ENCODE assay signal across 21 cellular contexts in the genomic region with DNA sequence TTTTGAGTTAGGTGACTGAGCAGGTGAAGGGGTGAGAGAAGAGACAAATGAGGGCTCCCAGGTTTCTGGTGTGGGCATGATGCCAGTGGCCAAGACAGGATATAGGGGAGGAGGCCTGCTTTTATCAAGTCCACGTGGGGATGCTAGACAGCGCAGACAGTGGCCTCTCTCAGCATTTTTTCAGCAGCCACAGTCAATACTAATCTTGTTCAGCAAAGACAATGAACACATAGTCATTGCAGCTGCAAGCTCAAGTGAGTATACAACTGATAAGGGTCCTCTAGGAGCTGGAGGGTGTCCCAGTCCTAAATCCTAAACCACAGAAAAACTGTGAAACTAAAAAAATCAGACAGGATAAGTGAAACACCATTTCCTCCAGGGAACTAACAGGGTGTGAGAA. TPM values are rescaled to one million over a fixed set of nuclear protein-coding genes. Genes with fewer than 3 reads are reported as not detected.
DNase-seq lines count a peak whose midpoint lies in the region; ATAC-seq, FAIRE-seq and TF ChIP-seq lines count a peak whose summit lies in the region.
"Had no signal": no experiment of that assay in that cellular context is flagged by ENCODE, and none has a peak within 500 bp of the region (broad histone marks: within the 10 kb centered on the region; RNA-seq: fewer than 3 reads in every experiment).

No MANE protein-coding gene starts in this region.

- ATAC-seq in left ventricle myocardium superior: peak; percentile 34
- ATAC-seq in HG03196 (IDR thresholded peaks at IDR 0.05; ENCODE audit: unreplicated experiment): no peak
- ATAC-seq in GM19324 (IDR thresholded peaks at IDR 0.05; ENCODE audit: low FRiP score, unreplicated experiment): no peak
- ATAC-seq: gastroesophageal sphincter had no signal

- TF ChIP-seq CTCF in left ventricle myocardium inferior (IDR thresholded peaks at IDR 0.05; ENCODE audit: borderline replicate concordance): no peak
- no peak for TF ChIP-seq CTCF in fibroblast of the aortic adventitia (IDR thresholded peaks at IDR 0.05; ENCODE audit: insufficient read depth, low read length)
- TF ChIP-seq CTCF in kidney (IDR thresholded peaks at IDR 0.05; ENCODE audit: borderline replicate concordance, extremely low read depth, insufficient read depth): no peak

- H3K4me1 ChIP-seq in left ventricle myocardium inferior: peaks cover 25% of the 10 kb centered on the region
- H3K4me1 ChIP-seq in kidney (ENCODE audit: control insufficient read depth in 1 of 2, insufficient read depth in 1 of 2, low read depth in 1 of 2, low read length in 2 of 2): no peaks in the 10 kb centered on the region

- H3K36me3 ChIP-seq in left ventricle myocardium inferior (peaks cover 66% of the 10 kb centered on the region), kidney (ENCODE audit: control insufficient read depth in 1 of 2, insufficient read depth in 2 of 2, low read length in 2 of 2) (peaks cover 14 to 22% of the 10 kb centered on the region in 2 donors)

- DNase-seq in left ventricle myocardium superior: no peak
- no peak for DNase-seq in left ventricle myocardium inferior
- peak; percentile 50 for DNase-seq in RPMI7951 (ENCODE audit: low read depth)
- DNase-seq in fibroblast of the aortic adventitia (ENCODE audit: low read depth): peak; percentile 80
- peak; percentile 70 for DNase-seq in superior temporal gyrus (ENCODE audit: extremely low spot score)
- DNase-seq in kidney: no peak
- DNase-seq: activated CD4-positive, alpha-beta T cell treated with anti-CD3 and anti-CD28 coated beads, Interleukin-2, amount 10 ng/mL, durations not matched to agents 24 days and 14 days; activated effector memory CD4-positive, alpha-beta T cell treated with Interleukin-2 at 50 U/mL for 16 hours; central memory CD4-positive, alpha-beta T cell; DMS 273 treated with DMSO at 0.1 percent for 48 hours; GF-D8; GM23248; NCI-H187; NCI-H526 had no signal

- intact Hi-C loops in left ventricle myocardium superior (cut with micrococcal nuclease) (no loop called here), left ventricle myocardium inferior (cut with micrococcal nuclease) (no loop called here), kidney (cut with DNase I) (no loop called here)

- H3K27ac ChIP-seq in left ventricle myocardium inferior (replicated peaks) (no peak overlapping the region), kidney (ENCODE audit: low read depth in 2 of 2, low read length in 2 of 2) (no peak overlapping the region)
- H3K27ac ChIP-seq: dorsolateral prefrontal cortex, epithelial cell of prostate, gastroesophageal sphincter, GM23248, parathyroid adenoma had no signal

- H3K9ac ChIP-seq in kidney (ENCODE audit: low read length in 2 of 2): no peak overlapping the region
- H3K9ac ChIP-seq: GM23248, parathyroid adenoma had no signal

- FAIRE-seq in kidney (lab: Jason Lieb, UNC): no peak
- FAIRE-seq: TTC549 had no signal

- H3K9me3 ChIP-seq in left ventricle myocardium inferior (replicated peaks): no peaks in the 10 kb centered on the region
- H3K9me3 ChIP-seq in kidney (ENCODE audit: control insufficient read depth in 1 of 2, low read length in 2 of 2): no peaks in the 10 kb centered on the region
- H3K9me3 ChIP-seq: gastroesophageal sphincter had no signal

- H3K4me3 ChIP-seq in left ventricle myocardium inferior (no peak overlapping the region), fibroblast of the aortic adventitia (ENCODE audit: low read depth, low read length) (no peak overlapping the region), kidney (ENCODE audit: low read length in 2 of 2) (no peak overlapping the region)
- H3K4me3 ChIP-seq: dorsolateral prefrontal cortex, gastroesophageal sphincter, GM23248 had no signal

- no peaks in the 10 kb centered on the region for H3K27me3 ChIP-seq in left ventricle myocardium inferior (ENCODE audit: low read depth)
- H3K27me3 ChIP-seq: dorsolateral prefrontal cortex, gastroesophageal sphincter had no signal

RNA-seq across cellular contexts. Expression of gene UQCC1, which starts 48.6 kb away (rescaled TPM):
- total RNA-seq in left ventricle myocardium superior (153 TPM), left ventricle myocardium inferior (145 TPM), fibroblast of the aortic adventitia (ENCODE audit: low replicate concordance) (24.4 and 26.9 TPM in 2 replicates), kidney (50.3 TPM)
- total RNA-seq in RPMI7951 (2014; rRNA removed; shearing (Covaris generic)): 36.5 and 42.9 TPM in 2 replicates
- polyA plus RNA-seq in kidney (ENCODE audit: insufficient read depth, low read depth, low replicate concordance): 49.6 TPM

Comparison
In these comparisons a context has a peak if more than half of its experiments do, and no peak if none do; other contexts are left out.
1. DNase-seq: peak in RPMI7951 (single experiment), fibroblast of the aortic adventitia (single experiment) and superior temporal gyrus (single experiment); none in left ventricle myocardium superior (single experiment), left ventricle myocardium inferior (single experiment) and kidney (single experiment).